11 cellular contexts compared by ENCODE assay signal in the genomic region with DNA sequence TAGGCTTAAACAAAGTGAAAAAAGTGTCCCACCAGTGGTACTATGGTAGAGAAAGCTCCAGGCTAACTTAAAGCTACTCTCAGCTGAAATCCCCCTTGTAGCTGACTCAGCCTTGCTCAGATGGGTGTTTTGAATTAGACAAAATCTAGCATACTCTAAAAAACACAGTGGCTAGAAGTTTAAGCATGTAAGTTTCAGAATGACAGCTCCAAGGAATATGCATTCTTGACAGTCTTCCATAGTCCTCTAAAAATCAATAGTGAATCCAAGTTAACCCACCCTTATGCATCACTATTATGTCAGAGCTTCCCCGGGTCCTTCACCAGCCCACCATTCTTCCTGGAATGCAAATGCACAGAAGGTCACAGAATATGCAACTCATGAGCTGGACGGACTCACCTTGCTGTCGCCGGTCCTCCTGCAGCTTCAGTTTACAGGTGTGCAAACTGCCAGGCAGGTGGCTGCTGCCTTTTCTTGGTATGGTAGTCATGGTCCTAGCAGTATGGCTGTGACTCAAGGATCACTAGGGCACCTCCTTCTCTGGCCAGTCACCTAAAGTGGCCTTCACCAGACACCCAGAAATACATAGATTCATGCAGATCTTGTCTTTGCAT. TPM values are rescaled to one million over a fixed set of nuclear protein-coding genes. Genes with fewer than 3 reads are reported as not detected.
DNase-seq lines count a peak whose midpoint lies in the region; ATAC-seq and TF ChIP-seq lines count a peak whose summit lies in the region.
"Had no signal": no experiment of that assay in that cellular context is flagged by ENCODE, and none has a peak within 500 bp of the region (broad histone marks: within the 10 kb centered on the region; RNA-seq: fewer than 3 reads in every experiment).

No MANE protein-coding gene starts in this region.

- H3K4me3 ChIP-seq in MG63, result no peak overlapping the region
- H3K4me3 ChIP-seq in breast epithelium, result peak overlapping the region; percentile 10 to 54 (median 34)
- peak overlapping the region in 2 of 3 donors; percentile 31 to 36 for H3K4me3 ChIP-seq in right lobe of liver
- H3K4me3 ChIP-seq in suprapubic skin, result peak overlapping the region; percentile 32
- H3K4me3 ChIP-seq in GM23338, result no peak overlapping the region
- H3K4me3 ChIP-seq in SJCRH30, result no peak overlapping the region

- H3K36me3 Mint-ChIP-seq in GM23338 (ENCODE audit: low read depth), result no peaks in the 10 kb centered on the region

- no peaks in the 10 kb centered on the region for H4K20me1 ChIP-seq in GM23338 (replicated peaks; ENCODE audit: insufficient read depth)

- WGBS in right lobe of liver (ENCODE audit: insufficient coverage, low coverage, low lambda C conversion rate, missing lambda C conversion rate), result 15% methylated on average over 4 of the region's 4 CpGs
- 78% methylated on average over 4 of the region's 4 CpGs for WGBS in suprapubic skin

- H3F3A ChIP-seq in GM23338 (replicated peaks; ENCODE audit: low read depth), result no peaks in the 10 kb centered on the region

- no peak overlapping the region; the same call in 1 of the 2 replicates for H2AFZ ChIP-seq in GM23338

- no peak for TF ChIP-seq EP300 in suprapubic skin (IDR thresholded peaks at IDR 0.05)

- no peak for TF ChIP-seq POLR2A in breast epithelium (IDR thresholded peaks at IDR 0.05)
- no peak for TF ChIP-seq POLR2A in right lobe of liver (IDR thresholded peaks at IDR 0.05)
- no peak for TF ChIP-seq POLR2A in suprapubic skin (IDR thresholded peaks at IDR 0.05)

- no peaks in the 10 kb centered on the region for H3K27me3 Mint-ChIP-seq in GM23338 (ENCODE audit: insufficient read depth, low read depth, poor library complexity)

- no peak overlapping the region for H3K4me2 ChIP-seq in GM23338

- TF ChIP-seq CTCF in breast epithelium (IDR thresholded peaks at IDR 0.05), result no peak
- TF ChIP-seq CTCF in right lobe of liver (IDR thresholded peaks at IDR 0.05), result no peak
- no peak for TF ChIP-seq CTCF in suprapubic skin (IDR thresholded peaks at IDR 0.05)
- TF ChIP-seq CTCF in GM23338 (conservative IDR thresholded peaks at IDR 0.05; ENCODE audit: low read depth in 2 of 2), result no peak

- H3K9me3 ChIP-seq in MG63 (no peaks in the 10 kb centered on the region), breast epithelium (no peaks in the 10 kb centered on the region), right lobe of liver (no peaks in the 10 kb centered on the region), suprapubic skin (no peaks in the 10 kb centered on the region), SJCRH30 (replicated peaks) (peaks cover 4% of the 10 kb centered on the region; the same call in 1 of the 2 replicates)

- peaks cover 6% of the 10 kb centered on the region; the same call in 2 of the 3 replicates for H3K4me1 Mint-ChIP-seq in GM23338

- H3K9me2 ChIP-seq in GM23338 (ENCODE audit: insufficient read depth), result no peaks in the 10 kb centered on the region

- intact Hi-C loops in breast epithelium (cut with DNase I; ENCODE audit: low total_unique reads) (no loop called here), right lobe of liver (cut with DNase I) (loop anchor here in 1 of 2 donors (5.0 kb wide), 1 partner anchor 59 kb away; a partner anchor contains a TSS)

- no peaks in the 10 kb centered on the region for H3K79me2 ChIP-seq in GM23338 (replicated peaks; ENCODE audit: insufficient read depth)

- DNase-seq in MG63, result peak; percentile 12
- no peak for DNase-seq in breast epithelium (ENCODE audit: low spot score in 2 of 2)
- peak; percentile 22 to 51 (median 48) for DNase-seq in right lobe of liver
- DNase-seq in suprapubic skin (ENCODE audit: low spot score in 2 of 2), result no peak
- DNase-seq in GM23338 (ENCODE audit: low spot score), result no peak
- no peak for DNase-seq in SJCRH30
- no peak for DNase-seq in T-helper 2 cell
- DNase-seq: NCI-H1092, posterior cingulate gyrus had no signal

- H3K27ac ChIP-seq in breast epithelium (peak overlapping the region; percentile 28 to 71), right lobe of liver (peak overlapping the region; percentile 63 to 85 (median 81)), suprapubic skin (peak overlapping the region; percentile 79), GM23338 (ENCODE audit: low read depth) (no peak overlapping the region), SJCRH30 (no peak overlapping the region)

- H3K27me3 ChIP-seq in MG63 (no peaks in the 10 kb centered on the region), breast epithelium (no peaks in the 10 kb centered on the region), right lobe of liver (no peaks in the 10 kb centered on the region), suprapubic skin (no peaks in the 10 kb centered on the region), GM23338 (ENCODE audit: insufficient read depth) (no peaks in the 10 kb centered on the region), SJCRH30 (no peaks in the 10 kb centered on the region)

- H3K9me3 Mint-ChIP-seq in GM23338, result no peaks in the 10 kb centered on the region

- H3K36me3 ChIP-seq in MG63 (no peaks in the 10 kb centered on the region), breast epithelium (no peaks in the 10 kb centered on the region), right lobe of liver (no peaks in the 10 kb centered on the region), suprapubic skin (no peaks in the 10 kb centered on the region), GM23338 (ENCODE audit: insufficient read depth) (no peaks in the 10 kb centered on the region), SJCRH30 (no peaks in the 10 kb centered on the region)

- ATAC-seq in right lobe of liver (peak; percentile 6 to 39 (median 22)), GM23338 (no peak)

- H3K4me3 Mint-ChIP-seq in GM23338, result no peak overlapping the region

- H3K27ac Mint-ChIP-seq in GM23338, result no peak overlapping the region; the same call in 1 of the 2 replicates

- H3K4me1 ChIP-seq in breast epithelium (no peaks in the 10 kb centered on the region), right lobe of liver (peaks cover 0 to 43% (median 4%) of the 10 kb centered on the region in 4 donors), suprapubic skin (peaks cover 28% of the 10 kb centered on the region), GM23338 (ENCODE audit: insufficient read depth) (peaks cover 12% of the 10 kb centered on the region), SJCRH30 (peaks cover 16% of the 10 kb centered on the region)

TF ChIP-seq in GM23338, 12 proteins besides CTCF, POLR2A, EP300 and RAD21 (continues in another document):
- TF ChIP-seq EZH2 (IDR thresholded peaks at IDR 0.05; ENCODE audit: low read depth, unreplicated experiment) (no peak), JUNB (IDR thresholded peaks at IDR 0.05; ENCODE audit: unreplicated experiment) (no peak), ZNF331 (CRISPR knock-in tag; IDR thresholded peaks at IDR 0.05; ENCODE audit: low read depth) (no peak), CREB1 (CRISPR knock-in tag; IDR thresholded peaks at IDR 0.05; ENCODE audit: low read depth) (no peak)
- TF ChIP-seq, protein P1, sequence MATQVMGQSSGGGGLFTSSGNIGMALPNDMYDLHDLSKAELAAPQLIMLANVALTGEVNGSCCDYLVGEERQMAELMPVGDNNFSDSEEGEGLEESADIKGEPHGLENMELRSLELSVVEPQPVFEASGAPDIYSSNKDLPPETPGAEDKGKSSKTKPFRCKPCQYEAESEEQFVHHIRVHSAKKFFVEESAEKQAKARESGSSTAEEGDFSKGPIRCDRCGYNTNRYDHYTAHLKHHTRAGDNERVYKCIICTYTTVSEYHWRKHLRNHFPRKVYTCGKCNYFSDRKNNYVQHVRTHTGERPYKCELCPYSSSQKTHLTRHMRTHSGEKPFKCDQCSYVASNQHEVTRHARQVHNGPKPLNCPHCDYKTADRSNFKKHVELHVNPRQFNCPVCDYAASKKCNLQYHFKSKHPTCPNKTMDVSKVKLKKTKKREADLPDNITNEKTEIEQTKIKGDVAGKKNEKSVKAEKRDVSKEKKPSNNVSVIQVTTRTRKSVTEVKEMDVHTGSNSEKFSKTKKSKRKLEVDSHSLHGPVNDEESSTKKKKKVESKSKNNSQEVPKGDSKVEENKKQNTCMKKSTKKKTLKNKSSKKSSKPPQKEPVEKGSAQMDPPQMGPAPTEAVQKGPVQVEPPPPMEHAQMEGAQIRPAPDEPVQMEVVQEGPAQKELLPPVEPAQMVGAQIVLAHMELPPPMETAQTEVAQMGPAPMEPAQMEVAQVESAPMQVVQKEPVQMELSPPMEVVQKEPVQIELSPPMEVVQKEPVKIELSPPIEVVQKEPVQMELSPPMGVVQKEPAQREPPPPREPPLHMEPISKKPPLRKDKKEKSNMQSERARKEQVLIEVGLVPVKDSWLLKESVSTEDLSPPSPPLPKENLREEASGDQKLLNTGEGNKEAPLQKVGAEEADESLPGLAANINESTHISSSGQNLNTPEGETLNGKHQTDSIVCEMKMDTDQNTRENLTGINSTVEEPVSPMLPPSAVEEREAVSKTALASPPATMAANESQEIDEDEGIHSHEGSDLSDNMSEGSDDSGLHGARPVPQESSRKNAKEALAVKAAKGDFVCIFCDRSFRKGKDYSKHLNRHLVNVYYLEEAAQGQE (IDR thresholded peaks at IDR 0.05; ENCODE audit: unreplicated experiment), result no peak

RNA-seq across cellular contexts. Expression of a gene that starts 0.7 kb away (rescaled TPM):
- total RNA-seq in MG63 (2014; rRNA removed; shearing (Covaris generic); ENCODE audit: low replicate concordance), result not detected in 2 replicates
- total RNA-seq in breast epithelium (10 to 100 TPM in 2 of 3 donors, 1 to 10 TPM in 1; 2.3 to 22.2 (median 11.0) TPM), right lobe of liver (1 to 10 TPM in 4 of 6 experiments, under 1 TPM in 2; 0.22 to 5.0 (median 1.3) TPM), suprapubic skin (1 to 10 TPM in 3 of 4 donors, under 1 TPM in 1; 0.95 to 2.8 (median 1.5) TPM)
- not detected in 2 replicates for total RNA-seq in GM23338 (2014; rRNA removed; shearing (Covaris generic))
- polyA plus RNA-seq in GM23338 (2016; fragmentation: Nextera tagmentation; extraction: Ambion mirVana), result 0.10 TPM in 1 of 2 replicates, not detected in the other
- total RNA-seq in SJCRH30 (2014; rRNA removed; shearing (Covaris generic)), result 0.73 and 0.93 TPM in 2 replicates
- total RNA-seq: epithelial cell of proximal tubule, kidney epithelial cell had no signal

RNA-seq across cellular contexts. Expression of a gene that starts 59.3 kb away (rescaled TPM):
- 33.9 and 51.1 TPM in 2 replicates for total RNA-seq in MG63 (2014; rRNA removed; shearing (Covaris generic); ENCODE audit: low replicate concordance)
- total RNA-seq in breast epithelium (10 to 100 TPM; 27.4 to 31.8 (median 27.9) TPM), right lobe of liver (100 to 1,000 TPM; 102 to 253 (median 142) TPM), suprapubic skin (10 to 100 TPM; 12.3 to 18.4 (median 15.7) TPM)
- total RNA-seq in GM23338 (2014; rRNA removed; shearing (Covaris generic)), result 11.8 and 16.0 TPM in 2 replicates
- 4.5 and 4.6 TPM in 2 replicates for polyA plus RNA-seq in GM23338 (2016; fragmentation: Nextera tagmentation; extraction: Ambion mirVana)
- 42.0 and 49.9 TPM in 2 replicates for total RNA-seq in SJCRH30 (2014; rRNA removed; shearing (Covaris generic))

Comparison
In these comparisons a context has a peak if more than half of its experiments do, and no peak if none do; other contexts are left out.
1. DNase-seq: peak in MG63 (single experiment) and right lobe of liver (3 of 3); none in breast epithelium (0 of 2), suprapubic skin (0 of 2), GM23338 (single experiment), SJCRH30 (0 of 2) and T-helper 2 cell (0 of 5).
2. H3K4me3 ChIP-seq: peak in breast epithelium (3 of 3), right lobe of liver (2 of 3) and suprapubic skin (single experiment); none in MG63 (single experiment), GM23338 (single experiment) and SJCRH30 (single experiment).
3. H3K27ac ChIP-seq: peak in breast epithelium (2 of 2), right lobe of liver (3 of 3) and suprapubic skin (single experiment); none in GM23338 (single experiment) and SJCRH30 (single experiment).